In genomic region chr15:64740361-64741170, GRCh38 we compare ENCODE assay signal across 10 cellular contexts. TPM values are rescaled to one million over a fixed set of nuclear protein-coding genes. Genes with fewer than 3 reads are reported as not detected.
DNase-seq lines count a peak whose midpoint lies in the region; ATAC-seq and TF ChIP-seq lines count a peak whose summit lies in the region.
"Had no signal": no experiment of that assay in that cellular context is flagged by ENCODE, and none has a peak within 500 bp of the region (broad histone marks: within the 10 kb centered on the region; RNA-seq: fewer than 3 reads in every experiment).

No MANE protein-coding gene starts in this region.

- H3K27ac Mint-ChIP-seq in WTC11 = peak overlapping the region; percentile 73
- H3K27ac Mint-ChIP-seq: CD4-positive, CD25-positive, alpha-beta regulatory T cell; T-cell had no signal

- H3K9me3 ChIP-seq in aorta (ENCODE audit: control insufficient read depth, low read length) = no peaks in the 10 kb centered on the region

- DNase-seq in Right ventricle myocardium inferior (ENCODE audit: missing footprints) = peak; percentile 84
- no peak for DNase-seq in cardiac septum (ENCODE audit: low spot score)
- DNase-seq in WTC11 (ENCODE audit: low spot score) = no peak
- DNase-seq in kidney epithelial cell (ENCODE audit: low read depth) = no peak
- no peak for DNase-seq in aorta
- DNase-seq in SW480 (ENCODE audit: low spot score) = no peak
- DNase-seq: CD4-positive, CD25-positive, alpha-beta regulatory T cell; T-cell had no signal

- H3K27ac ChIP-seq in aorta (ENCODE audit: low read depth in 1 of 2, low read length in 2 of 2) = no peak overlapping the region

- H3K4me3 ChIP-seq in kidney epithelial cell (ENCODE audit: low read depth, low read length) (no peak overlapping the region), aorta (ENCODE audit: low read length in 2 of 2) (no peak overlapping the region)

- intact Hi-C loops in Right ventricle myocardium inferior (cut with DNase I) = loop anchor here (2.0 to 5.0 kb wide), 2 partner anchors 37 to 70 kb away; partner anchors contain the start of gene RBPMS2
- intact Hi-C loops in cardiac septum (cut with DNase I) = loop anchor here (2.0 kb wide), 1 partner anchor 70 kb away; no protein-coding TSS in a partner anchor
- intact Hi-C loops in aorta (cut with DNase I) = no loop called here

- CTCF ChIA-PET in WTC11 (lab: Charles Lee) = interaction anchor here (0.8 to 1.9 kb wide), 7 partner anchors 10 to 154 kb away, joined by 3 to 20 read pairs (median 4); no protein-coding TSS in a partner anchor

- TF ChIP-seq POLR2A in GM18505 (IDR thresholded peaks at IDR 0.05; ENCODE audit: borderline replicate concordance, extremely low read depth, insufficient read depth, insufficient read length) = no peak

- POLR2A ChIA-PET in WTC11 (lab: Charles Lee) = interaction anchor here (0.8 to 1.3 kb wide), 2 partner anchors 41 to 70 kb away, joined by 3 read pairs; no protein-coding TSS in a partner anchor

- no peaks in the 10 kb centered on the region for H3K4me1 ChIP-seq in aorta (ENCODE audit: control insufficient read depth in 1 of 2, insufficient read depth in 2 of 2, low read length in 2 of 2)

- H3K27me3 ChIP-seq in kidney epithelial cell (ENCODE audit: control insufficient read depth, insufficient read depth, low read length) = peaks cover 3% of the 10 kb centered on the region
- no peaks in the 10 kb centered on the region for H3K27me3 ChIP-seq in aorta (ENCODE audit: control insufficient read depth in 1 of 2, insufficient read depth in 2 of 2, low read length in 1 of 2)

- H3K36me3 ChIP-seq in kidney epithelial cell (ENCODE audit: control insufficient read depth, insufficient read depth, low read length) (no peaks in the 10 kb centered on the region), aorta (ENCODE audit: control insufficient read depth in 1 of 2, insufficient read depth in 2 of 2, low read length in 1 of 2) (no peaks in the 10 kb centered on the region)

- H3K36me3 Mint-ChIP-seq in WTC11 = peaks cover 49% of the 10 kb centered on the region
- H3K36me3 Mint-ChIP-seq: CD4-positive, CD25-positive, alpha-beta regulatory T cell; T-cell had no signal

- H3K9me3 Mint-ChIP-seq in WTC11 = no peaks in the 10 kb centered on the region
- H3K9me3 Mint-ChIP-seq: CD4-positive, CD25-positive, alpha-beta regulatory T cell; T-cell had no signal

- no peak for TF ChIP-seq CTCF in WTC11 (IDR thresholded peaks at IDR 0.05)
- peak; percentile 12 for TF ChIP-seq CTCF in kidney epithelial cell (IDR thresholded peaks at IDR 0.05; ENCODE audit: insufficient read depth, low read length, poor library complexity, severe bottlenecking)

- H3K4me1 Mint-ChIP-seq in WTC11 = peaks cover 19% of the 10 kb centered on the region
- H3K4me1 Mint-ChIP-seq: CD4-positive, CD25-positive, alpha-beta regulatory T cell; T-cell had no signal

- ATAC-seq in Right ventricle myocardium inferior (peak; percentile 94), WTC11 (no peak), aorta (ENCODE audit: low FRiP score) (peak; percentile 4), GM18505 (IDR thresholded peaks at IDR 0.05; ENCODE audit: unreplicated experiment) (no peak), HG03280 (IDR thresholded peaks at IDR 0.05; ENCODE audit: unreplicated experiment) (no peak)
- ATAC-seq: T-cell had no signal

- H3K27me3 Mint-ChIP-seq in WTC11 (ENCODE audit: low read depth) = no peaks in the 10 kb centered on the region
- H3K27me3 Mint-ChIP-seq: T-cell had no signal

- H3K4me3 Mint-ChIP-seq in WTC11 = no peak overlapping the region
- H3K4me3 Mint-ChIP-seq: CD4-positive, CD25-positive, alpha-beta regulatory T cell; T-cell had no signal

- 80 to 83% methylated on average over 26 of the region's 26 CpGs for WGBS in aorta, 2 donors

TF ChIP-seq in WTC11, 78 proteins besides CTCF, POLR2A, EP300 and RAD21:
- TF ChIP-seq ZNF281 (CRISPR knock-in tag; IDR thresholded peaks at IDR 0.05) (no peak), E2F1 (CRISPR knock-in tag; IDR thresholded peaks at IDR 0.05) (no peak), RELA (CRISPR knock-in tag; IDR thresholded peaks at IDR 0.05; ENCODE audit: borderline replicate concordance) (no peak), ETV6 (CRISPR knock-in tag; IDR thresholded peaks at IDR 0.05) (no peak)

RNA-seq across cellular contexts. Expression of gene RBPMS2, which starts 34.8 kb away (rescaled TPM):
- 255 TPM for total RNA-seq in Right ventricle myocardium inferior
- total RNA-seq in cardiac septum = 242 TPM
- 195 to 210 TPM (median 202 TPM) in 3 replicates for total RNA-seq in WTC11 (2021)
- total RNA-seq in kidney epithelial cell = 1.4 and 1.9 TPM in 2 replicates
- 1 to 10 TPM; 6.9 to 9.9 TPM for total RNA-seq in aorta
- polyA plus RNA-seq in aorta = 1 to 10 TPM in 1 of 2 donors, under 1 TPM in 1; 0.51 to 1.0 TPM
- polyA plus RNA-seq: CD4-positive, CD25-positive, alpha-beta regulatory T cell had no signal

Comparison
In these comparisons a context has a peak if more than half of its experiments do, and no peak if none do; other contexts are left out.
1. ATAC-seq: peak in Right ventricle myocardium inferior (single experiment) and aorta (single experiment); none in WTC11 (single experiment), GM18505 (single experiment) and HG03280 (single experiment).
2. RNA of gene RBPMS2, which starts 34.8 kb away (total RNA-seq): 255 TPM in Right ventricle myocardium inferior (single experiment), 242 TPM in cardiac septum (single experiment) and 195 to 210 TPM in WTC11; 6.9 to 9.9 TPM in aorta and 1.4 to 1.9 TPM in kidney epithelial cell; every median in the first group is over 10 times any median in the second.
3. intact Hi-C loops: an anchor here in Right ventricle myocardium inferior (2.0 to 5.0 kb wide) and cardiac septum (2.0 kb wide); none called in aorta.